In the genomic region with DNA sequence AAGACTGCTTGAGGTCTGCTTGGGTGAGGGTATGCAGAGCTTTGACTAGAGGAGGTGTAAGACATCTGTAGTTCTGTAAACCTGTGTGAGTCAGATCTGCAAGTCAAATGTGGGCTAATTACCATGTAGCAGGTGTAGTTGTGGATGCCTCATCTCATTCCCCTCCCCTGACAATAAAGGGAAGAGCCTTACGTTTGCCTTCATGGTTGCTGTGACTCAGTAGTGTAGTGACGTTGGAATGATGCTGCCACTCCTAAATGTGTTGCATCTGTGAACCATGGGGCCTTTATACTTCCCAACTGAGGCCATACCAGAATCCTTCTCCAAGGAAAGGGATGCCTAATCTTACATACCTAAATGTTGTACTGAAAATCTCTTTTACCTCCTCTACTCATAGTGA, we compare ENCODE assay signal across 19 cellular contexts. TPM values are rescaled to one million over a fixed set of nuclear protein-coding genes. Genes with fewer than 3 reads are reported as not detected.
DNase-seq lines count a peak whose midpoint lies in the region; FAIRE-seq and TF ChIP-seq lines count a peak whose summit lies in the region.
"Had no signal": no experiment of that assay in that cellular context is flagged by ENCODE, and none has a peak within 500 bp of the region (broad histone marks: within the 10 kb centered on the region; RNA-seq: fewer than 3 reads in every experiment).

No MANE protein-coding gene starts in this region.

- no peak overlapping the region for H3K4me3 ChIP-seq in fibroblast of mammary gland (ENCODE audit: control insufficient read depth, low read depth, low read length)
- H3K4me3 ChIP-seq: A549, MG63 had no signal

- DNase-seq in HT1080 (ENCODE audit: low read depth) (peak; percentile 18), NCI-H69 (lab: John Stamatoyannopoulos, UW) (peak; percentile 80), fibroblast of mammary gland (ENCODE audit: low read depth) (peak; percentile 31), urothelium cell line (ENCODE audit: low spot score) (no peak), putamen (ENCODE audit: low spot score) (no peak), HK-2 (ENCODE audit: unreplicated experiment) (no peak)
- no peak for DNase-seq in activated CD4-positive, alpha-beta T cell treated with anti-CD3 and anti-CD28 coated beads, Interleukin-2, amount 50 U/mL, for 4 hours
- DNase-seq: C1 segment of cervical spinal cord; Caco-2; CD8-positive, alpha-beta T cell; H7; KG1; MG63; NCI-H2029; NCI-H446; NCI-H524 treated with DMSO at 0.1 percent for 48 hours; SHP77 treated with DMSO at 0.1 percent for 48 hours had no signal

- FAIRE-seq in urothelium cell line (lab: Jason Lieb, UNC): peak; percentile 9
- FAIRE-seq: A549, GM19239 had no signal

- no peak for TF ChIP-seq CTCF in fibroblast of mammary gland (conservative IDR thresholded peaks at IDR 0.05; ENCODE audit: control insufficient read depth, insufficient read depth, low read depth, low read length)

RNA-seq across cellular contexts. Expression of a gene that starts 26.0 kb away (rescaled TPM):
- 0.03 and 0.42 TPM in 2 replicates for total RNA-seq in HT1080 (2014; rRNA removed; shearing (Covaris generic))
- polyA plus RNA-seq in HT1080 (2015; cell fraction: cytosol; rRNA removed): 0.01 TPM in 2 replicates
- 0.01 and 0.06 TPM in 2 replicates for polyA plus RNA-seq in HT1080 (2015; cell fraction: nucleus; rRNA removed)
- total RNA-seq: CD8-positive, alpha-beta T cell had no signal

Comparison
In these comparisons a context has a peak if more than half of its experiments do, and no peak if none do; other contexts are left out.
1. DNase-seq: peak in HT1080 (single experiment), NCI-H69 (single experiment) and fibroblast of mammary gland (single experiment); none in urothelium cell line (single experiment), activated CD4-positive, alpha-beta T cell treated with anti-CD3 and anti-CD28 coated beads, Interleukin-2, amount 50 U/mL, for 4 hours (0 of 2), putamen (single experiment) and HK-2 (single experiment).